Comparison of ENCODE assay signal across 8 cellular contexts in genomic region chr11:14891143-14892035, GRCh38. TPM values are rescaled to one million over a fixed set of nuclear protein-coding genes. Genes with fewer than 3 reads are reported as not detected.
A peak's percentile ranks its signal among the peaks of the same experiment; 100 is the strongest.
DNase-seq lines count a peak whose midpoint lies in the region; ATAC-seq and TF ChIP-seq lines count a peak whose summit lies in the region.

No MANE protein-coding gene starts in this region.

- H3K79me2 ChIP-seq in PC-9 (ENCODE audit: low read depth) = peaks cover 10% of the 10 kb centered on the region; the same call in 1 of the 2 replicates

- peak overlapping the region; percentile 97 for H3K4me3 ChIP-seq in PC-9

- H3K27me3 ChIP-seq in PC-9 (ENCODE audit: insufficient read depth, low read depth) = no peaks in the 10 kb centered on the region

- POLR2A ChIA-PET in PC-9 (lab: Charles Lee; ENCODE audit: unreplicated experiment) = interaction anchor here (0.5 to 0.9 kb wide), 4 partner anchors 16 to 856 kb away, joined by 3 to 13 read pairs (median 6); no protein-coding TSS in a partner anchor

- no peaks in the 10 kb centered on the region for H3K9me3 Mint-ChIP-seq in IgD-negative memory B cell
- H3K9me3 Mint-ChIP-seq in activated T-cell treated with anti-CD3 and anti-CD28 coated beads, Interleukin-2, amount 50 U/mL, for 4 hours = no peaks in the 10 kb centered on the region

- DNase-seq in DMS153 treated with DMSO at 0.1 percent for 48 hours (lab: John Stamatoyannopoulos, UW; ENCODE audit: unreplicated experiment) (peak; percentile 90), PC-9 (peak; percentile 72 to 80), myocyte (ENCODE audit: low read depth) (peak; percentile 88)
- DNase-seq in activated T-cell treated with anti-CD3 and anti-CD28 coated beads, Interleukin-2, amount 50 U/mL, for 4 hours = peak; percentile 84
- peak; percentile 64 for DNase-seq in stimulated activated CD8-positive, alpha-beta memory T cell treated with anti-CD3 and anti-CD28 coated beads, Interleukin-7, amount 100 ng/mL, for 24 hours (ENCODE audit: low read depth)

- H2AFZ ChIP-seq in PC-9 = peak overlapping the region; percentile 95

- H3K36me3 Mint-ChIP-seq in IgD-negative memory B cell = peaks cover 2% of the 10 kb centered on the region
- no peaks in the 10 kb centered on the region for H3K36me3 Mint-ChIP-seq in activated T-cell treated with anti-CD3 and anti-CD28 coated beads, Interleukin-2, amount 50 U/mL, for 4 hours (ENCODE audit: insufficient read depth)

- CTCF ChIA-PET in PC-9 (lab: Charles Lee) = interaction anchor here (0.7 kb wide), 1 partner anchor 1303 kb away, joined by 3 read pairs; no protein-coding TSS in a partner anchor

- peaks cover 10% of the 10 kb centered on the region for H3K4me1 ChIP-seq in PC-9 (replicated peaks; ENCODE audit: insufficient read depth)

- peak overlapping the region; percentile 70 for H3K4me2 ChIP-seq in PC-9

- H3K4me1 Mint-ChIP-seq in IgD-negative memory B cell = peaks cover 14 to 24% (median 24%) of the 10 kb centered on the region in 3 donors
- peaks cover 59% of the 10 kb centered on the region for H3K4me1 Mint-ChIP-seq in activated T-cell treated with anti-CD3 and anti-CD28 coated beads, Interleukin-2, amount 50 U/mL, for 4 hours (ENCODE audit: low read depth)

- intact Hi-C loops in PC-9 (cut with micrococcal nuclease; ENCODE audit: unreplicated experiment) = loop anchor here (1.0 to 5.0 kb wide), 2 partner anchors 354 to 369 kb away; partner anchors contain the start of gene PSMA1

- no peaks in the 10 kb centered on the region for H3K9me3 ChIP-seq in PC-9 (ENCODE audit: insufficient read depth, low read depth)

- BruUV-seq in PC-9 (replicated peaks; lab: Mats Ljungman, UMichigan) = TSS peak; percentile 84

- no peaks in the 10 kb centered on the region for H3K36me3 ChIP-seq in PC-9 (ENCODE audit: low read depth)

- H4K20me1 ChIP-seq in PC-9 (ENCODE audit: insufficient read depth) = no peaks in the 10 kb centered on the region

- H3F3A ChIP-seq in PC-9 (ENCODE audit: insufficient read depth, low read depth) = peaks cover 9% of the 10 kb centered on the region

- ATAC-seq in GM21529 (IDR thresholded peaks at IDR 0.05; ENCODE audit: unreplicated experiment) (peak; percentile 54), esophagus mucosa (peak; percentile 86)
- ATAC-seq in activated T-cell treated with anti-CD3 and anti-CD28 coated beads, Interleukin-2, amount 50 U/mL, for 4 hours = peak; percentile 80 to 82

- no peaks in the 10 kb centered on the region for H3K27me3 Mint-ChIP-seq in IgD-negative memory B cell
- H3K27me3 Mint-ChIP-seq in activated T-cell treated with anti-CD3 and anti-CD28 coated beads, Interleukin-2, amount 50 U/mL, for 4 hours (ENCODE audit: low read depth) = no peaks in the 10 kb centered on the region

- H3K4me3 Mint-ChIP-seq in IgD-negative memory B cell = peak overlapping the region; percentile 88 to 99 (median 94)
- H3K4me3 Mint-ChIP-seq in activated T-cell treated with anti-CD3 and anti-CD28 coated beads, Interleukin-2, amount 50 U/mL, for 4 hours = peak overlapping the region; percentile 91

- no peak for TF ChIP-seq CTCF in PC-9 (conservative IDR thresholded peaks at IDR 0.05)

- H3K27ac Mint-ChIP-seq in IgD-negative memory B cell = peak overlapping the region; percentile 87 to 95 (median 93)

- no peaks in the 10 kb centered on the region for H3K9me2 ChIP-seq in PC-9 (ENCODE audit: insufficient read depth)

- peak overlapping the region; percentile 79 for H3K27ac ChIP-seq in PC-9

RNA-seq across cellular contexts. Expression of gene CYP2R1, which starts 0.6 kb away (rescaled TPM):
- 21.6 TPM for polyA plus RNA-seq in IgD-negative memory B cell
- total RNA-seq in PC-9 (2021) (7.1 and 7.2 TPM in 2 replicates), esophagus mucosa (14.4 TPM), myocyte (7.2 and 8.8 TPM in 2 replicates)
- 1 to 10 TPM; 3.3 to 5.3 (median 4.1) TPM for total RNA-seq in activated T-cell treated with anti-CD3 and anti-CD28 coated beads, Interleukin-2, amount 50 U/mL, for 4 hours
- 8.4 TPM for polyA plus RNA-seq in myocyte (2012)

Comparison
In these comparisons a context has a peak if more than half of its experiments do, and no peak if none do; other contexts are left out.
1. Peak in every context shown above with its lines: DNase-seq, ATAC-seq, H3K4me3 ChIP-seq and H3K27ac ChIP-seq.